Comparison of ENCODE assay signal across 8 cellular contexts in genomic region chr3:101574388-101575156, GRCh38. TPM values are rescaled to one million over a fixed set of nuclear protein-coding genes. Genes with fewer than 3 reads are reported as not detected.
A peak's percentile ranks its signal among the peaks of the same experiment; 100 is the strongest.
DNase-seq lines count a peak whose midpoint lies in the region; ATAC-seq and TF ChIP-seq lines count a peak whose summit lies in the region.

No MANE protein-coding gene starts in this region.

- H3K4me3 ChIP-seq in BE2C (ENCODE audit: low read depth, low read length) (peak overlapping the region; percentile 85), fibroblast of pulmonary artery (replicated peaks; ENCODE audit: low read depth, low read length) (peak overlapping the region; percentile 94), upper lobe of right lung (peak overlapping the region; percentile 75)

- ATAC-seq in GM18517 (IDR thresholded peaks at IDR 0.05; ENCODE audit: unreplicated experiment) (peak; percentile 49), HG02973 (IDR thresholded peaks at IDR 0.05; ENCODE audit: unreplicated experiment) (peak; percentile 43), upper lobe of right lung (peak; percentile 76)
- ATAC-seq in activated CD8-positive, alpha-beta T cell treated with anti-CD3 and anti-CD28 coated beads, Interleukin-2, amount 10 ng/mL, durations not matched to agents 7 days and 5 days, result peak; percentile 65
- ATAC-seq in natural killer cell treated with Interleukin-12 subunit alpha and Interleukin-12 subunit beta and Interleukin-15 and Interleukin-18, amount 100 ng/mL, for 72 hours, result peak; percentile 74 to 75

- CTCF ChIA-PET in activated CD8-positive, alpha-beta T cell treated with anti-CD3 and anti-CD28 coated beads, Interleukin-2, amount 10 ng/mL, durations not matched to agents 7 days and 5 days (lab: Charles Lee), result interaction anchor here (0.7 to 3.7 kb wide), 23 partner anchors 10 to 505 kb away, joined by 3 to 41 read pairs (median 6); partner anchors contain the start of genes RPL24, SENP7, TRMT10C and ZBTB11

- H3K27me3 Mint-ChIP-seq in activated CD8-positive, alpha-beta T cell treated with anti-CD3 and anti-CD28 coated beads, Interleukin-2, amount 10 ng/mL, durations not matched to agents 7 days and 5 days (ENCODE audit: low read depth), result no peaks in the 10 kb centered on the region
- H3K27me3 Mint-ChIP-seq in natural killer cell treated with Interleukin-12 subunit alpha and Interleukin-12 subunit beta and Interleukin-15 and Interleukin-18, amount 100 ng/mL, for 72 hours, result peaks cover 0 to 3% of the 10 kb centered on the region in 2 donors

- POLR2A ChIA-PET in activated CD8-positive, alpha-beta T cell treated with anti-CD3 and anti-CD28 coated beads, Interleukin-2, amount 10 ng/mL, durations not matched to agents 7 days and 5 days (lab: Charles Lee), result interaction anchor here (0.6 to 2.9 kb wide), 26 partner anchors 10 to 864 kb away, joined by 3 to 32 read pairs (median 4); partner anchors contain the start of genes RPL24, SENP7, TRMT10C and ZBTB11

- peak overlapping the region; percentile 89 for H3K4me3 Mint-ChIP-seq in activated CD8-positive, alpha-beta T cell treated with anti-CD3 and anti-CD28 coated beads, Interleukin-2, amount 10 ng/mL, durations not matched to agents 7 days and 5 days
- peak overlapping the region; percentile 87 for H3K4me3 Mint-ChIP-seq in natural killer cell treated with Interleukin-12 subunit alpha and Interleukin-12 subunit beta and Interleukin-15 and Interleukin-18, amount 100 ng/mL, for 72 hours

- H3K9me3 Mint-ChIP-seq in activated CD8-positive, alpha-beta T cell treated with anti-CD3 and anti-CD28 coated beads, Interleukin-2, amount 10 ng/mL, durations not matched to agents 7 days and 5 days (ENCODE audit: insufficient read depth), result no peaks in the 10 kb centered on the region
- H3K9me3 Mint-ChIP-seq in natural killer cell treated with Interleukin-12 subunit alpha and Interleukin-12 subunit beta and Interleukin-15 and Interleukin-18, amount 100 ng/mL, for 72 hours, result no peaks in the 10 kb centered on the region

- H3K27ac Mint-ChIP-seq in activated CD8-positive, alpha-beta T cell treated with anti-CD3 and anti-CD28 coated beads, Interleukin-2, amount 10 ng/mL, durations not matched to agents 7 days and 5 days, result peak overlapping the region; percentile 96
- peak overlapping the region; percentile 79 to 91 for H3K27ac Mint-ChIP-seq in natural killer cell treated with Interleukin-12 subunit alpha and Interleukin-12 subunit beta and Interleukin-15 and Interleukin-18, amount 100 ng/mL, for 72 hours

- TF ChIP-seq CTCF in BE2C (IDR thresholded peaks at IDR 0.05; ENCODE audit: low read depth, low read length) (no peak), fibroblast of pulmonary artery (IDR thresholded peaks at IDR 0.05; ENCODE audit: low read length, missing control alignments) (no peak), upper lobe of right lung (IDR thresholded peaks at IDR 0.05) (no peak)

- H3K4me1 ChIP-seq in BE2C, result no peaks in the 10 kb centered on the region; the same call in 1 of the 2 replicates
- H3K4me1 ChIP-seq in upper lobe of right lung, result peaks cover 43% of the 10 kb centered on the region

- intact Hi-C loops in upper lobe of right lung (cut with DNase I), result no loop called here

- DNase-seq in BE2C (peak; percentile 43), NCI-H1930 (lab: John Stamatoyannopoulos, UW) (peak; percentile 19 to 40), fibroblast of pulmonary artery (ENCODE audit: low read depth) (peak; percentile 53), upper lobe of right lung (peak; percentile 76)
- peak; percentile 70 for DNase-seq in activated CD8-positive, alpha-beta T cell treated with anti-CD3 and anti-CD28 coated beads, Interleukin-2, amount 10 ng/mL, durations not matched to agents 7 days and 5 days
- peak; percentile 62 for DNase-seq in natural killer cell treated with Interleukin-12 subunit alpha and Interleukin-12 subunit beta and Interleukin-15 and Interleukin-18, amount 100 ng/mL, for 72 hours (ENCODE audit: low spot score)

- H3K9me3 ChIP-seq in BE2C (no peaks in the 10 kb centered on the region), upper lobe of right lung (no peaks in the 10 kb centered on the region)

- H3K36me3 Mint-ChIP-seq in activated CD8-positive, alpha-beta T cell treated with anti-CD3 and anti-CD28 coated beads, Interleukin-2, amount 10 ng/mL, durations not matched to agents 7 days and 5 days (ENCODE audit: low read depth), result peaks cover 32% of the 10 kb centered on the region
- H3K36me3 Mint-ChIP-seq in natural killer cell treated with Interleukin-12 subunit alpha and Interleukin-12 subunit beta and Interleukin-15 and Interleukin-18, amount 100 ng/mL, for 72 hours, result peaks cover 6% of the 10 kb centered on the region

- H3K27ac ChIP-seq in upper lobe of right lung, result peak overlapping the region; percentile 98

- H3K4me1 Mint-ChIP-seq in activated CD8-positive, alpha-beta T cell treated with anti-CD3 and anti-CD28 coated beads, Interleukin-2, amount 10 ng/mL, durations not matched to agents 7 days and 5 days (ENCODE audit: low read depth), result peaks cover 68% of the 10 kb centered on the region
- H3K4me1 Mint-ChIP-seq in natural killer cell treated with Interleukin-12 subunit alpha and Interleukin-12 subunit beta and Interleukin-15 and Interleukin-18, amount 100 ng/mL, for 72 hours (ENCODE audit: low read depth in 2 of 2), result peaks cover 27 to 41% of the 10 kb centered on the region in 2 donors

- H3K27me3 ChIP-seq in BE2C, result no peaks in the 10 kb centered on the region
- no peaks in the 10 kb centered on the region for H3K27me3 ChIP-seq in upper lobe of right lung

- H3K36me3 ChIP-seq in BE2C (peaks cover 11% of the 10 kb centered on the region), upper lobe of right lung (peaks cover 11% of the 10 kb centered on the region)

RNA-seq across cellular contexts. Expression of gene PCNP, which starts 0.6 kb away (rescaled TPM):
- 256 TPM for polyA plus RNA-seq in BE2C (2012; ENCODE audit: insufficient read depth, insufficient read length, low read depth)
- total RNA-seq in activated CD8-positive, alpha-beta T cell treated with anti-CD3 and anti-CD28 coated beads, Interleukin-2, amount 10 ng/mL, durations not matched to agents 7 days and 5 days, result 100 to 1,000 TPM; 180 to 181 TPM
- total RNA-seq in natural killer cell treated with Interleukin-12 subunit alpha and Interleukin-12 subunit beta and Interleukin-15 and Interleukin-18, amount 100 ng/mL, for 72 hours, result 100 to 1,000 TPM; 132 to 134 TPM
- 141 TPM for total RNA-seq in upper lobe of right lung

RNA-seq across cellular contexts. Expression of gene TRMT10C, which starts 12.9 kb away (rescaled TPM):
- 63.4 TPM for polyA plus RNA-seq in BE2C (2012; ENCODE audit: insufficient read depth, insufficient read length, low read depth)
- total RNA-seq in activated CD8-positive, alpha-beta T cell treated with anti-CD3 and anti-CD28 coated beads, Interleukin-2, amount 10 ng/mL, durations not matched to agents 7 days and 5 days, result 10 to 100 TPM; 25.0 to 26.8 TPM
- total RNA-seq in natural killer cell treated with Interleukin-12 subunit alpha and Interleukin-12 subunit beta and Interleukin-15 and Interleukin-18, amount 100 ng/mL, for 72 hours, result 10 to 100 TPM; 29.7 to 43.5 TPM
- 15.1 TPM for total RNA-seq in upper lobe of right lung

Comparison
In these comparisons a context has a peak if more than half of its experiments do, and no peak if none do; other contexts are left out.
1. Peak in every context shown above with its lines: DNase-seq, ATAC-seq, H3K4me3 ChIP-seq and H3K27ac ChIP-seq.